14 cellular contexts compared by ENCODE assay signal in genomic region chr19:47507924-47508553, GRCh38. TPM values are rescaled to one million over a fixed set of nuclear protein-coding genes. Genes with fewer than 3 reads are reported as not detected.
DNase-seq lines count a peak whose midpoint lies in the region; ATAC-seq and TF ChIP-seq lines count a peak whose summit lies in the region.
"Had no signal": no experiment of that assay in that cellular context is flagged by ENCODE, and none has a peak within 500 bp of the region (broad histone marks: within the 10 kb centered on the region; RNA-seq: fewer than 3 reads in every experiment).

No MANE protein-coding gene starts in this region.

- POLR2A ChIA-PET in T-cell (lab: Charles Lee), result interaction anchor here in 1 of 2 donors (0.7 kb wide), 1 partner anchor 71 kb away, joined by 3 read pairs; no protein-coding TSS in a partner anchor

- CTCF ChIA-PET in T-cell (lab: Charles Lee), result interaction anchor here in 1 of 2 donors (0.5 kb wide), 1 partner anchor 669 kb away, joined by 3 read pairs; no protein-coding TSS in a partner anchor

- H3K4me1 ChIP-seq in esophagus squamous epithelium (peaks cover 59 to 71% (median 59%) of the 10 kb centered on the region in 3 donors), sigmoid colon (peaks cover 0 to 73% (median 69%) of the 10 kb centered on the region in 4 donors)

- H3K4me1 Mint-ChIP-seq in T-cell, result peaks cover 38 to 51% (median 41%) of the 10 kb centered on the region in 3 donors

- ATAC-seq in HG03469 (IDR thresholded peaks at IDR 0.05; ENCODE audit: unreplicated experiment) (no peak), T-cell (replicated peaks in 1 of 4) (no peak)
- ATAC-seq: activated CD8-positive, alpha-beta T cell treated with anti-CD3 and anti-CD28 coated beads for 36 hours had no signal

- H3K36me3 ChIP-seq in esophagus squamous epithelium (peaks cover 0 to 37% (median 13%) of the 10 kb centered on the region in 3 donors), sigmoid colon (peaks cover 5 to 18% (median 8%) of the 10 kb centered on the region in 4 donors)

- H3K9me3 ChIP-seq in esophagus squamous epithelium, result no peaks in the 10 kb centered on the region
- no peaks in the 10 kb centered on the region for H3K9me3 ChIP-seq in sigmoid colon

- H3K4me3 ChIP-seq in esophagus squamous epithelium (no peak overlapping the region), sigmoid colon (no peak overlapping the region)

- no peaks in the 10 kb centered on the region for H3K27me3 Mint-ChIP-seq in T-cell
- H3K27me3 Mint-ChIP-seq: activated CD8-positive, alpha-beta T cell treated with anti-CD3 and anti-CD28 coated beads for 36 hours; stimulated activated naive CD8-positive, alpha-beta T cell treated with anti-CD3 and anti-CD28 coated beads, Interleukin-15, Interleukin-2, amounts not matched to agents 100 ng/mL and 50 ng/mL, for 24 hours had no signal

- no peak for TF ChIP-seq POLR2A in esophagus squamous epithelium (IDR thresholded peaks at IDR 0.05)
- no peak for TF ChIP-seq POLR2A in sigmoid colon (IDR thresholded peaks at IDR 0.05)

- H3K27ac Mint-ChIP-seq in T-cell, result no peak overlapping the region
- H3K27ac Mint-ChIP-seq: activated CD8-positive, alpha-beta T cell treated with anti-CD3 and anti-CD28 coated beads for 36 hours; stimulated activated naive CD8-positive, alpha-beta T cell treated with anti-CD3 and anti-CD28 coated beads, Interleukin-15, Interleukin-2, amounts not matched to agents 100 ng/mL and 50 ng/mL, for 24 hours had no signal

- TF ChIP-seq CTCF in esophagus squamous epithelium (IDR thresholded peaks at IDR 0.05) (no peak), sigmoid colon (IDR thresholded peaks at IDR 0.05) (no peak)

- H3K36me3 Mint-ChIP-seq in T-cell, result peaks cover 8% of the 10 kb centered on the region

- H3K27me3 ChIP-seq in esophagus squamous epithelium, result no peaks in the 10 kb centered on the region
- H3K27me3 ChIP-seq in sigmoid colon, result no peaks in the 10 kb centered on the region

- no peak for TF ChIP-seq EP300 in sigmoid colon (IDR thresholded peaks at IDR 0.05)

- no peaks in the 10 kb centered on the region for H3K9me3 Mint-ChIP-seq in T-cell
- H3K9me3 Mint-ChIP-seq: activated CD8-positive, alpha-beta T cell treated with anti-CD3 and anti-CD28 coated beads for 36 hours; stimulated activated naive CD8-positive, alpha-beta T cell treated with anti-CD3 and anti-CD28 coated beads, Interleukin-15, Interleukin-2, amounts not matched to agents 100 ng/mL and 50 ng/mL, for 24 hours had no signal

- H3K27ac ChIP-seq in esophagus squamous epithelium, result peak overlapping the region in 3 of 4 donors; percentile 97 to 99 (median 99)
- peak overlapping the region; percentile 47 to 100 (median 74) for H3K27ac ChIP-seq in sigmoid colon
- H3K27ac ChIP-seq: KMS-11 had no signal

- intact Hi-C loops in esophagus squamous epithelium (cut with DNase I) (no loop called here), sigmoid colon (cut with DNase I) (no loop called here)

- DNase-seq in DMS 273 treated with DMSO at 0.1 percent for 48 hours (lab: John Stamatoyannopoulos, UW) (peak; percentile 73), NCI-H2227 (lab: John Stamatoyannopoulos, UW; ENCODE audit: unreplicated experiment) (peak; percentile 70), esophagus squamous epithelium (lab: John Stamatoyannopoulos, UW) (no peak), sigmoid colon (no peak), NCI-H2107 (lab: John Stamatoyannopoulos, UW) (no peak), T-cell (no peak), NCI-H2196 treated with DMSO at 0.1 percent for 48 hours (lab: John Stamatoyannopoulos, UW; ENCODE audit: unreplicated experiment) (no peak)
- DNase-seq: activated CD8-positive, alpha-beta T cell treated with anti-CD3 and anti-CD28 coated beads for 36 hours; activated gamma-delta T cell treated with Interleukin-2 at 50 U/mL for 16 hours; midbrain; NCI-H187 treated with DMSO at 0.1 percent for 48 hours had no signal

- no peak overlapping the region for H3K4me3 Mint-ChIP-seq in T-cell
- H3K4me3 Mint-ChIP-seq: activated CD8-positive, alpha-beta T cell treated with anti-CD3 and anti-CD28 coated beads for 36 hours; stimulated activated naive CD8-positive, alpha-beta T cell treated with anti-CD3 and anti-CD28 coated beads, Interleukin-15, Interleukin-2, amounts not matched to agents 100 ng/mL and 50 ng/mL, for 24 hours had no signal

- WGBS in esophagus squamous epithelium, 2 donors, result 40 to 54% methylated on average over 1 to 2 of the region's 11 CpGs
- WGBS in sigmoid colon, 2 donors, result 79 to 86% methylated on average over 11 of the region's 11 CpGs

RNA-seq across cellular contexts. Expression of gene NAPA, which starts 6.8 kb away (rescaled TPM):
- total RNA-seq in esophagus squamous epithelium (100 to 1,000 TPM; 106 to 178 (median 125) TPM), sigmoid colon (100 to 1,000 TPM in 1 of 4 donors, 10 to 100 TPM in 3; 84.9 to 167 (median 91.8) TPM), T-cell (100 to 1,000 TPM in 2 of 5 donors, 10 to 100 TPM in 3; 81.1 to 119 (median 86.7) TPM)
- 100 to 1,000 TPM in 2 of 3 donors, 10 to 100 TPM in 1; 94.2 to 139 (median 109) TPM for polyA plus RNA-seq in sigmoid colon

RNA-seq across cellular contexts. Expression of gene KPTN, which starts 24.0 kb away (rescaled TPM):
- 1 to 10 TPM; 5.6 to 9.4 (median 8.4) TPM for total RNA-seq in esophagus squamous epithelium
- total RNA-seq in sigmoid colon, result 10 to 100 TPM in 1 of 4 donors, 1 to 10 TPM in 3; 4.4 to 10.0 (median 4.7) TPM
- polyA plus RNA-seq in sigmoid colon, result 10 to 100 TPM in 1 of 3 donors, 1 to 10 TPM in 2; 4.8 to 12.2 (median 8.1) TPM
- 1 to 10 TPM; 2.8 to 5.8 (median 5.4) TPM for total RNA-seq in T-cell

RNA-seq across cellular contexts. Expression of gene SLC8A2, which starts 36.3 kb away (rescaled TPM):
- total RNA-seq in esophagus squamous epithelium (1 to 10 TPM in 2 of 4 donors, under 1 TPM in 1, not detected in 1; 0.08 to 5.0 (median 3.6) TPM), sigmoid colon (10 to 100 TPM in 2 of 4 donors, 1 to 10 TPM in 2; 5.9 to 39.9 (median 19.0) TPM), T-cell (not detected)
- polyA plus RNA-seq in sigmoid colon, result 1 to 10 TPM in 1 of 3 donors, not detected in 2; 1.1 TPM

Comparison
In these comparisons a context has a peak if more than half of its experiments do, and no peak if none do; other contexts are left out.
1. DNase-seq: peak in DMS 273 treated with DMSO at 0.1 percent for 48 hours (single experiment) and NCI-H2227 (single experiment); none in esophagus squamous epithelium (single experiment), sigmoid colon (single experiment), NCI-H2107 (single experiment), T-cell (0 of 34) and NCI-H2196 treated with DMSO at 0.1 percent for 48 hours (single experiment).